In the genomic region with DNA sequence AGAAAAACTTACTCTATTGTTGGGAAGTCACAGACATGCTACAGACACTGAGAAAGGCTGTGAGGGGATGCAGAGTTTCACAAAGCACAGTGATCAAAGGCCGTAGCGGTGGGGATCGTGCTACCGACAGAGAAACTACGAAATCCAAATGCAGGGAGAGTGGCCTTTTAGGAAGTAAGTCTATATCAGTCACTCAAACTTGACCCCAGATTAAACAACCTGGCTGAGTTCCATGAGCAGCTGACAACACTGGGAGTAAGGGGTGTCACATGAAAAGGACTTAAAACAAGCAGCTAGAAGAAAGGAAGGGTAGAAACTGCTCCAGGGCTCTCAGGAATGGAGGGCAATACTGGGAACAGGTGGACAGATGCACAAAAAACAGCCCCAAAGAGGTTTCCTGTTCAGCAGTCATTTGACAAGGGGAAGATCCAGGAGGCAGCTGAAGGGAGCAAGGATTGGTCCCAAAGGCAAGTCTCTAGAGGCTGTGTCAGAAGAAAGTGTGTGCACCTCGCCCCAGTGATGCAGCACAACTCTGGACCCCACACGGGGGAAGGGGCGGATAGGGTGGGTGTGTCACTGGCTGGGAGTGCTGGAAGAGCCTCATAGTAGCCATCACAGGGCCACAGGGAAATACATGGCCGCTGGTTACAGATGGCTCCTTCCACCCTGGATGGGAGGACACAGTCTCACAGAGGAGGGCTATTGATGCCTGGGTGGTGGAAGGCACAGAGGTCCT, we compare ENCODE assay signal across 20 cellular contexts. TPM values are rescaled to one million over a fixed set of nuclear protein-coding genes. Genes with fewer than 3 reads are reported as not detected.
DNase-seq lines count a peak whose midpoint lies in the region; ATAC-seq and TF ChIP-seq lines count a peak whose summit lies in the region.
"Had no signal": no experiment of that assay in that cellular context is flagged by ENCODE, and none has a peak within 500 bp of the region (broad histone marks: within the 10 kb centered on the region; RNA-seq: fewer than 3 reads in every experiment).

No MANE protein-coding gene starts in this region.

- H3K36me3 ChIP-seq in HEK293 (ENCODE audit: control insufficient read depth in 2 of 2, insufficient read depth in 1 of 2, low read length in 2 of 2) (no peaks in the 10 kb centered on the region), MG63 (no peaks in the 10 kb centered on the region)
- H3K36me3 ChIP-seq: BLaER1 treated with 17β-estradiol and CSF1 and Interleukin-3, amounts not matched to agents 10 nM and 100 nM; SJCRH30 had no signal

- no peak for ATAC-seq in T-helper 17 cell
- ATAC-seq: PC-3, Right ventricle myocardium inferior had no signal

- H3K27me3 ChIP-seq in MG63: no peaks in the 10 kb centered on the region
- H3K27me3 ChIP-seq: BLaER1 treated with 17β-estradiol and CSF1 and Interleukin-3, amounts not matched to agents 10 nM and 100 nM; SJCRH30 had no signal

- TF ChIP-seq CTCF in HEK293 (tag by site-specific recombination; IDR thresholded peaks at IDR 0.05): no peak
- no peak for TF ChIP-seq CTCF in brain (conservative IDR thresholded peaks at IDR 0.05)
- TF ChIP-seq CTCF in retinal pigment epithelial cell (conservative IDR thresholded peaks at IDR 0.05; ENCODE audit: low read depth, low read length): no peak

- H3K27ac Mint-ChIP-seq in T-helper 17 cell: peak overlapping the region; percentile 21
- H3K27ac Mint-ChIP-seq in brain: peak overlapping the region in 3 of 5 experiments; percentile 9 to 46 (median 42)
- H3K27ac Mint-ChIP-seq: CD4-positive, alpha-beta T cell had no signal

- DNase-seq in T-helper 17 cell (no peak), retinal pigment epithelial cell (ENCODE audit: low read depth) (peak; percentile 74), MG63 (no peak), ureter (ENCODE audit: low spot score) (no peak), MV-4-11 (lab: John Stamatoyannopoulos, UW) (no peak)
- DNase-seq: CD4-positive, alpha-beta T cell; KG1; MM.1S; NCI-H1105; NCI-H1436 treated with DMSO at 0.1 percent for 48 hours; NCI-H187 treated with DMSO at 0.1 percent for 48 hours; NCI-H446; NCI-H524 treated with DMSO at 0.1 percent for 48 hours; NCI-H774; PC-3 had no signal

- H3K4me3 Mint-ChIP-seq in T-helper 17 cell: no peak overlapping the region
- H3K4me3 Mint-ChIP-seq in brain: peak overlapping the region in 1 of 5 experiments; percentile 34
- H3K4me3 Mint-ChIP-seq: CD4-positive, alpha-beta T cell had no signal

- H3K4me1 Mint-ChIP-seq in T-helper 17 cell (peaks cover 3% of the 10 kb centered on the region), brain (peaks cover 50% of the 10 kb centered on the region)

- CTCF ChIA-PET in HEK293 (lab: Yijun Ruan, JAX): interaction anchor here (4.8 kb wide), 1 partner anchor 368 kb away, joined by 51 read pairs; no protein-coding TSS in a partner anchor

- no peak overlapping the region for H3K27ac ChIP-seq in HEK293 (ENCODE audit: extremely low read depth, low read depth, low read length)
- H3K27ac ChIP-seq: BLaER1 treated with 17β-estradiol and CSF1 and Interleukin-3, amounts not matched to agents 10 nM and 100 nM; SJCRH30 had no signal

- no peak overlapping the region for H3K4me3 ChIP-seq in HEK293 (ENCODE audit: low read depth, low read length)
- H3K4me3 ChIP-seq in retinal pigment epithelial cell (ENCODE audit: low read length): no peak overlapping the region
- no peak overlapping the region for H3K4me3 ChIP-seq in MG63
- H3K4me3 ChIP-seq: BLaER1 treated with 17β-estradiol and CSF1 and Interleukin-3, amounts not matched to agents 10 nM and 100 nM; SJCRH30 had no signal

- H3K4me1 ChIP-seq in HEK293 (ENCODE audit: control insufficient read depth, insufficient read depth, low read length): no peaks in the 10 kb centered on the region

- H3K36me3 Mint-ChIP-seq in T-helper 17 cell (ENCODE audit: low read depth) (no peaks in the 10 kb centered on the region), brain (no peaks in the 10 kb centered on the region)

- POLR2A ChIA-PET in HEK293 (lab: Yijun Ruan, JAX): no interaction called here

- peaks cover 0 to 3% (median 0%) of the 10 kb centered on the region in 5 experiments for H3K9me3 Mint-ChIP-seq in brain
- H3K9me3 Mint-ChIP-seq: CD4-positive, alpha-beta T cell had no signal

- peaks cover 12% of the 10 kb centered on the region for H3K27me3 Mint-ChIP-seq in T-helper 17 cell
- H3K27me3 Mint-ChIP-seq in brain: no peaks in the 10 kb centered on the region

- no peaks in the 10 kb centered on the region for H3K9me3 ChIP-seq in HEK293 (ENCODE audit: control insufficient read depth, insufficient read depth, low read depth, low read length)
- no peaks in the 10 kb centered on the region for H3K9me3 ChIP-seq in T-helper 17 cell (ENCODE audit: control insufficient read depth, low read length, poor library complexity, severe bottlenecking)
- no peaks in the 10 kb centered on the region for H3K9me3 ChIP-seq in MG63
- H3K9me3 ChIP-seq: BLaER1 treated with 17β-estradiol and CSF1 and Interleukin-3, amounts not matched to agents 10 nM and 100 nM; SJCRH30 had no signal

TF ChIP-seq in HEK293, 187 proteins besides CTCF, POLR2A, EP300 and RAD21:
- TF ChIP-seq, protein P1, sequence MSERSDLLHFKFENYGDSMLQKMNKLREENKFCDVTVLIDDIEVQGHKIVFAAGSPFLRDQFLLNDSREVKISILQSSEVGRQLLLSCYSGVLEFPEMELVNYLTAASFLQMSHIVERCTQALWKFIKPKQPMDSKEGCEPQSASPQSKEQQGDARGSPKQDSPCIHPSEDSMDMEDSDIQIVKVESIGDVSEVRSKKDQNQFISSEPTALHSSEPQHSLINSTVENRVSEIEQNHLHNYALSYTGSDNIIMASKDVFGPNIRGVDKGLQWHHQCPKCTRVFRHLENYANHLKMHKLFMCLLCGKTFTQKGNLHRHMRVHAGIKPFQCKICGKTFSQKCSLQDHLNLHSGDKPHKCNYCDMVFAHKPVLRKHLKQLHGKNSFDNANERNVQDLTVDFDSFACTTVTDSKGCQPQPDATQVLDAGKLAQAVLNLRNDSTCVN (tag by site-specific recombination; optimal IDR thresholded peaks at IDR 0.05): no peak
- peak; percentile 47; the same call in 1 of the 2 replicates for TF ChIP-seq KLF9 (tag by site-specific recombination; IDR thresholded peaks at IDR 0.05; ENCODE audit: low read depth)

RNA-seq across cellular contexts. Expression of a gene that starts 20.3 kb away (rescaled TPM):
- total RNA-seq in T-helper 17 cell (1 to 10 TPM; 2.3 to 6.1 TPM), ureter (17.4 TPM)
- polyA plus RNA-seq in brain (ENCODE audit: insufficient read depth, low read depth, low replicate concordance): 54.1 TPM
- total RNA-seq in MG63 (2014; rRNA removed; shearing (Covaris generic); ENCODE audit: low replicate concordance): 13.4 and 40.4 TPM in 2 replicates

RNA-seq across cellular contexts. Expression of a gene that starts 39.7 kb away (rescaled TPM):
- total RNA-seq in T-helper 17 cell (100 to 1,000 TPM; 125 to 137 TPM), ureter (19.9 TPM)
- 24.7 TPM for polyA plus RNA-seq in brain (ENCODE audit: insufficient read depth, low read depth, low replicate concordance)
- 14.6 and 16.4 TPM in 2 replicates for total RNA-seq in MG63 (2014; rRNA removed; shearing (Covaris generic); ENCODE audit: low replicate concordance)
